In the genomic region with DNA sequence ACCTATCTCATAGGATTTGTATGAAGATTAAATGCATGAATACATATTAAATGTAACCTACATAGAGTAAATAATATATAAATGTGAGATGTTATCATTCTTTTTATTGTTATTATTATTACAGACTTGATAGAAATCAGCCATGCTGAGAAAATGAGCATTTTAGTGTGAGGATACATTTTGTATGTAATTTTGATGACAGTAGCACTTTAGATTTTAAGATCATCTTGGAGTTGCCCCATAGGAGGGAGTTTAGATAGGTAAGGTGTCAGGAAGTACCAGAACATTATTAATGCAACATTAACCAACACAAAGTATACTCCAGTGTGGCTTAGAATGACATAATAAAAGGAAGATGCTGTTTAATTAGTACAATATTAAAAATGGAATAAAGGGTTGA, we compare ENCODE assay signal across 37 cellular contexts. TPM values are rescaled to one million over a fixed set of nuclear protein-coding genes. Genes with fewer than 3 reads are reported as not detected.
"Had no signal": no experiment of that assay in that cellular context is flagged by ENCODE, and none has a peak within 500 bp of the region (broad histone marks: within the 10 kb centered on the region; RNA-seq: fewer than 3 reads in every experiment).

No MANE protein-coding gene starts in this region.

- FAIRE-seq: astrocyte, bronchial epithelial cell had no signal

- ATAC-seq: activated naive CD4-positive, alpha-beta T cell treated with anti-CD3 and anti-CD28 coated beads, Interleukin-2, amount 50 U/mL, for 72 hours; activated naive CD8-positive, alpha-beta T cell treated with anti-CD3 and anti-CD28 coated beads, Interleukin-2, amount 50 U/mL, for 24 hours; activated T-cell treated with anti-CD3 and anti-CD28 coated beads, Interleukin-2, amount 50 U/mL, for 4 hours; activated T-cell treated with anti-CD3 and anti-CD28 coated beads, Interleukin-2, amount 50 U/mL, for 72 hours; activated T-helper 17 cell treated with anti-CD3 and anti-CD28 coated beads, Interleukin-2, amount 50 U/mL, for 72 hours; body of pancreas had no signal

- DNase-seq: activated effector memory CD4-positive, alpha-beta T cell treated with anti-CD3 and anti-CD28 coated beads, Interleukin-2, amount 50 U/mL, for 16 hours; activated effector memory CD4-positive, alpha-beta T cell treated with Interleukin-2 at 50 U/mL for 16 hours; activated gamma-delta T cell; activated gamma-delta T cell treated with Interleukin-2 at 50 U/mL for 16 hours; activated naive CD4-positive, alpha-beta T cell; activated naive CD4-positive, alpha-beta T cell treated with anti-CD3 and anti-CD28 coated beads for 36 hours; activated naive CD4-positive, alpha-beta T cell treated with anti-CD3 and anti-CD28 coated beads, Interleukin-2, amount 10 ng/mL, durations not matched to agents 7 days and 5 days; activated naive CD4-positive, alpha-beta T cell treated with anti-CD3 and anti-CD28 coated beads, Interleukin-2, amount 50 U/mL, for 16 hours; activated naive CD4-positive, alpha-beta T cell treated with Interleukin-2 at 50 U/mL for 16 hours; activated naive CD8-positive, alpha-beta T cell treated with anti-CD3 and anti-CD28 coated beads for 36 hours; activated naive CD8-positive, alpha-beta T cell treated with anti-CD3 and anti-CD28 coated beads, Interleukin-2, amount 10 ng/mL, durations not matched to agents 7 days and 5 days; activated naive CD8-positive, alpha-beta T cell treated with anti-CD3 and anti-CD28 coated beads, Interleukin-2, amount 50 U/mL, for 24 hours; activated T-cell treated with anti-CD3 and anti-CD28 coated beads, Interleukin-2, amount 50 U/mL, for 4 hours; activated T-cell treated with anti-CD3 and anti-CD28 coated beads, Interleukin-2, amount 50 U/mL, for 48 hours; activated T-cell treated with anti-CD3 and anti-CD28 coated beads, Interleukin-2, amount 50 U/mL, for 72 hours; adrenal gland; amniotic stem cell; amygdala; anterior cingulate cortex; aorta; body of pancreas; brain microvascular endothelial cell; caudate nucleus; central memory CD4-positive, alpha-beta T cell; cerebellar nuclear complex had no signal

- H3K27me3 ChIP-seq: adrenal gland, ascending aorta, body of pancreas, brain microvascular endothelial cell, breast epithelium, cardiac muscle cell had no signal

- H3K36me3 ChIP-seq: adrenal gland, ascending aorta, brain microvascular endothelial cell, breast epithelium, cardiac muscle cell had no signal

- H3K4me3 ChIP-seq: adrenal gland, ascending aorta, body of pancreas, breast epithelium, cardiac muscle cell had no signal

- H3K9me3 ChIP-seq: adrenal gland, ascending aorta, body of pancreas, breast epithelium had no signal

- H3K4me1 ChIP-seq: adrenal gland, ascending aorta, body of pancreas, breast epithelium had no signal

- H3K27ac ChIP-seq: adrenal gland, ascending aorta, body of pancreas, brain microvascular endothelial cell, breast epithelium, cardiac muscle cell had no signal

RNA-seq across cellular contexts. Expression of gene TMPRSS11A, which starts 8.4 kb away (rescaled TPM):
- total RNA-seq: activated naive CD4-positive, alpha-beta T cell treated with anti-CD3 and anti-CD28 coated beads for 36 hours; activated naive CD4-positive, alpha-beta T cell treated with anti-CD3 and anti-CD28 coated beads, Interleukin-2, amount 50 U/mL, for 72 hours; activated naive CD8-positive, alpha-beta T cell treated with anti-CD3 and anti-CD28 coated beads for 36 hours; activated naive CD8-positive, alpha-beta T cell treated with anti-CD3 and anti-CD28 coated beads, Interleukin-2, amount 10 ng/mL, durations not matched to agents 7 days and 5 days; activated T-cell treated with anti-CD3 and anti-CD28 coated beads, Interleukin-2, amount 50 U/mL, for 4 hours; activated T-cell treated with anti-CD3 and anti-CD28 coated beads, Interleukin-2, amount 50 U/mL, for 72 hours; activated T-helper 1 cell treated with anti-CD3 and anti-CD28 coated beads, Interleukin-12 subunit alpha, Interleukin-12 subunit beta, Interleukin-2, Interleukin-4 antibody, amounts not matched to agents 30 ng/mL and 10 ng/mL and 1 ng/mL, durations not matched to agents 14 hours and 24 hours and 36 hours; activated T-helper 17 cell treated with anti-CD3 and anti-CD28 coated beads, Interleukin-2, amount 50 U/mL, for 72 hours; activated T-helper 2 cell treated with anti-CD3 and anti-CD28 coated beads, Interferon-gamma antibody, Interleukin-2, Interleukin-4, amounts not matched to agents 10 μg/mL and 5 μg/mL and 100 μg/mL, durations not matched to agents 14 hours and 24 hours and 36 hours; adrenal gland; aorta; ascending aorta; astrocyte; body of pancreas; breast epithelium; bronchial epithelial cell; cardiac muscle cell; cardiac septum; cerebellum; chondrocyte had no signal
- polyA plus RNA-seq: cardiac muscle cell had no signal
